In the genomic region with DNA sequence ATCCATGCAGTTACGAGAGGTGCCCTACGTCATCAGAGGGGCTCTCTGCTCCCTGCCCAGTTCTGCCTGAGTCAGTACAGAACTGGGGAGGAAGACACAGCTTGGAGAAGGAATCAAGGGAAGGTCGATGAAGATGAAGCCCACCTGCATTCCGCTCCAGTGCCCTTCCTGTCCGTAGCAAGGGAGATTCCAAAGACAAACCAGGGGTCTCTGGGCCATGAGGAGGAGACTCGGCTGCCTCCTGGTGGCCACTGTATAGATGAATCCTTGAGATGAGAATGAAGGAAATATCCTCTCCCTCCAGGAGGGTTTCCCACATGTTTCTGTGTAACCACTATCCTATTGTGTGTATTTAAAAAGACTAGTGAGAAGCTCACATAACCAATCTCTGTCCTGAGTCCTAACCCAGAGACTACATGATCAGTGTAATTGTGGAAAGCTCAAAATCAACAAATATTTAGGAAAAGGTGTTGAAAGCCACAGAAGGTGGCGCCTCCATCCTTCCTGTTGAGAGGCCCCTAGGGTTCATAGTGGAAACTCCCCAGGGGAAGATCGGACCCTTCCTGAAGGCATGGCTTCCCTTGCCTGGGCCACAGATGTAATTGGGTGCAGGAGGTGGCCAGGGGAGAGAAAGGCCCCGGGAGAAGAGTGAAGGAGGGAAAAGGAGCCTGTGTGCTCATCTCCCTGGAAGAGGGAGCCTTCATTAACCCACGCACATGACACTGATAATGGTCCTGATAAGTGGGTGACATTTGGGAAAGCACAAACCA, we compare ENCODE assay signal across 8 cellular contexts.
DNase-seq lines count a peak whose midpoint lies in the region; TF ChIP-seq lines count a peak whose summit lies in the region.
"Not testable (repeated sequence)": the region's sequence is repeated elsewhere in the genome, so short reads cannot be mapped to it uniquely, and the experiment has no call there.

No MANE protein-coding gene starts in this region.

- not testable (repeated sequence) for H3K9me3 ChIP-seq in left ventricle myocardium inferior (replicated peaks)

- TF ChIP-seq CTCF in GM12873 (IDR thresholded peaks at IDR 0.05; ENCODE audit: insufficient read depth, low read depth, low read length, missing control alignments) (peak; percentile 36), LNCAP (IDR thresholded peaks at IDR 0.05) (peak; percentile 20; the same call in 1 of the 2 replicates), MCF 10A (IDR thresholded peaks at IDR 0.05; ENCODE audit: unreplicated experiment) (peak; percentile 21), left ventricle myocardium inferior (IDR thresholded peaks at IDR 0.05; ENCODE audit: borderline replicate concordance) (peak; percentile 28), retinal pigment epithelial cell (conservative IDR thresholded peaks at IDR 0.05; ENCODE audit: low read depth, low read length) (peak; percentile 5)

- POLR2A ChIA-PET in MCF 10A (lab: Yijun Ruan, JAX) = interaction anchor here (0.6 kb wide), 1 partner anchor 19 kb away, joined by 3 read pairs; no protein-coding TSS in a partner anchor

- H3K36me3 ChIP-seq in left ventricle myocardium inferior = not testable (repeated sequence)

- intact Hi-C loops in MCF 10A (cut with micrococcal nuclease); left ventricle myocardium inferior (cut with micrococcal nuclease): not testable (repeated sequence)

- H3K27ac Mint-ChIP-seq in T-helper 1 cell treated with Interleukin-12 subunit alpha and Interleukin-12 subunit beta and Interleukin-4 antibody, amounts not matched to agents 30 μg/mL and 1 μg/mL, for 36 hours = peak overlapping the region; percentile 95
- not testable (repeated sequence) for H3K27ac Mint-ChIP-seq in MCF 10A (ENCODE audit: low read depth, unreplicated experiment)

- BruUV-seq in MCF 10A (replicated peaks; lab: Mats Ljungman, UMichigan) = not testable (repeated sequence)

- H3K36me3 Mint-ChIP-seq in T-helper 1 cell treated with Interleukin-12 subunit alpha and Interleukin-12 subunit beta and Interleukin-4 antibody, amounts not matched to agents 30 μg/mL and 1 μg/mL, for 36 hours (ENCODE audit: low read depth) = peaks cover 13% of the 10 kb centered on the region
- H3K36me3 Mint-ChIP-seq in MCF 10A (ENCODE audit: insufficient read depth, unreplicated experiment) = not testable (repeated sequence)

- peaks cover 12% of the 10 kb centered on the region for H3K27me3 ChIP-seq in left ventricle myocardium inferior (ENCODE audit: low read depth)

- H3K4me1 Mint-ChIP-seq in T-helper 1 cell treated with Interleukin-12 subunit alpha and Interleukin-12 subunit beta and Interleukin-4 antibody, amounts not matched to agents 30 μg/mL and 1 μg/mL, for 36 hours (ENCODE audit: low read depth) = peaks cover 63% of the 10 kb centered on the region
- peaks cover 11% of the 10 kb centered on the region for H3K4me1 Mint-ChIP-seq in MCF 10A (ENCODE audit: insufficient read depth, unreplicated experiment)

- H3K4me3 Mint-ChIP-seq in T-helper 1 cell treated with Interleukin-12 subunit alpha and Interleukin-12 subunit beta and Interleukin-4 antibody, amounts not matched to agents 30 μg/mL and 1 μg/mL, for 36 hours; MCF 10A (ENCODE audit: unreplicated experiment): not testable (repeated sequence)

- H3K4me3 ChIP-seq in left ventricle myocardium inferior; retinal pigment epithelial cell (ENCODE audit: low read length): not testable (repeated sequence)

- H3K27me3 Mint-ChIP-seq in T-helper 1 cell treated with Interleukin-12 subunit alpha and Interleukin-12 subunit beta and Interleukin-4 antibody, amounts not matched to agents 30 μg/mL and 1 μg/mL, for 36 hours (ENCODE audit: low read depth); MCF 10A (ENCODE audit: insufficient read depth, unreplicated experiment): not testable (repeated sequence)

- DNase-seq in A172 (ENCODE audit: low spot score) = peak; percentile 8
- peak; percentile 49 for DNase-seq in activated T-cell treated with anti-CD3 and anti-CD28 coated beads, Interleukin-2, amount 50 U/mL, for 48 hours
- DNase-seq in MCF 10A (ENCODE audit: unreplicated experiment); left ventricle myocardium inferior; retinal pigment epithelial cell (ENCODE audit: low read depth): not testable (repeated sequence)

- H3K4me1 ChIP-seq in left ventricle myocardium inferior = not testable (repeated sequence)

- not testable (repeated sequence) for H3K9me3 Mint-ChIP-seq in T-helper 1 cell treated with Interleukin-12 subunit alpha and Interleukin-12 subunit beta and Interleukin-4 antibody, amounts not matched to agents 30 μg/mL and 1 μg/mL, for 36 hours; MCF 10A (ENCODE audit: unreplicated experiment)

- CTCF ChIA-PET in MCF 10A (lab: Yijun Ruan, JAX) = interaction anchor here (0.6 to 1.5 kb wide), 3 partner anchors 8 to 18 kb away, joined by 3 to 5 read pairs (median 3); no protein-coding TSS in a partner anchor

- H3K27ac ChIP-seq in left ventricle myocardium inferior (replicated peaks) = not testable (repeated sequence)
